Comparison of ENCODE assay signal across 19 cellular contexts in genomic region chr6:163760860-163761259, GRCh38.
"Had no signal": no experiment of that assay in that cellular context is flagged by ENCODE, and none has a peak within 500 bp of the region (broad histone marks: within the 10 kb centered on the region; RNA-seq: fewer than 3 reads in every experiment).

No MANE protein-coding gene starts in this region.

- H3K4me3 Mint-ChIP-seq: IgD-negative memory B cell had no signal

- H3K27ac Mint-ChIP-seq: IgD-negative memory B cell had no signal

- DNase-seq: KBM-7, NCI-H1092, NCI-H1105 treated with DMSO at 0.1 percent for 48 hours, NCI-H1417 treated with DMSO at 0.1 percent for 48 hours, NCI-H146, NCI-H187, NCI-H2029, NCI-H2081 treated with DMSO at 0.1 percent for 48 hours, NCI-H2171, NCI-H226, NCI-H446, NCI-H510A, NCI-H524 treated with DMSO at 0.1 percent for 48 hours, NCI-H69, NCI-H774, SHP77 had no signal

- H3K9me3 Mint-ChIP-seq: IgD-negative memory B cell had no signal

- H3K27ac ChIP-seq: RWPE1 had no signal

- FAIRE-seq: HepG2 had no signal

- ATAC-seq: HepG2 had no signal
